ENCODE assay signal across 8 cellular contexts in genomic region chr6:56851541-56852248, GRCh38.
A peak's percentile ranks its signal among the peaks of the same experiment; 100 is the strongest.
DNase-seq lines count a peak whose midpoint lies in the region; TF ChIP-seq lines count a peak whose summit lies in the region.

No MANE protein-coding gene starts in this region.

- H2AFZ ChIP-seq in Loucy (ENCODE audit: low read length): peak overlapping the region; percentile 92
- H2AFZ ChIP-seq in SU-DHL-6 (ENCODE audit: low read depth, low read length, severe bottlenecking): peak overlapping the region; percentile 11

- no peaks in the 10 kb centered on the region for H3K79me2 ChIP-seq in Loucy (ENCODE audit: insufficient read depth, low read length)
- H3K79me2 ChIP-seq in SU-DHL-6 (ENCODE audit: insufficient read depth, low read length): no peaks in the 10 kb centered on the region

- H3K9me2 ChIP-seq in Loucy (replicated peaks; ENCODE audit: low read depth, low read length) (no peaks in the 10 kb centered on the region), SU-DHL-6 (replicated peaks; ENCODE audit: insufficient read depth, low read length) (no peaks in the 10 kb centered on the region)

- H3K36me3 ChIP-seq in Loucy (ENCODE audit: insufficient read depth, low read length) (no peaks in the 10 kb centered on the region), SU-DHL-6 (ENCODE audit: low read length) (no peaks in the 10 kb centered on the region), ectodermal cell (ENCODE audit: control insufficient read depth, insufficient read depth, low read length) (no peaks in the 10 kb centered on the region), subcutaneous abdominal adipose tissue (ENCODE audit: control insufficient read depth in 5 of 5, insufficient read depth in 5 of 5, low read length in 5 of 5) (no peaks in the 10 kb centered on the region)

- no peaks in the 10 kb centered on the region for H3F3A ChIP-seq in Loucy (ENCODE audit: low read depth)
- no peaks in the 10 kb centered on the region for H3F3A ChIP-seq in SU-DHL-6 (ENCODE audit: insufficient read depth)

- WGBS in ectodermal cell, 2 experiments: 1 to 2% methylated on average over 17 of the region's 17 CpGs
- WGBS in lower leg skin, 2 donors: 2 to 3% methylated on average over 17 of the region's 17 CpGs

- TF ChIP-seq POLR2A in lower leg skin (IDR thresholded peaks at IDR 0.05): no peak

- CTCF ChIA-PET in AG04449 (lab: Yijun Ruan, JAX): interaction anchor here (0.7 to 7.3 kb wide), 44 partner anchors 10 to 473 kb away, joined by 3 to 106 read pairs (median 4); partner anchors contain the start of gene DST

- H3K27me3 ChIP-seq in Loucy (ENCODE audit: insufficient read depth, low read length, poor library complexity, severe bottlenecking) (no peaks in the 10 kb centered on the region), SU-DHL-6 (ENCODE audit: low read length) (no peaks in the 10 kb centered on the region), ectodermal cell (ENCODE audit: control insufficient read depth, insufficient read depth, low read length, poor library complexity, severe bottlenecking) (no peaks in the 10 kb centered on the region), subcutaneous abdominal adipose tissue (ENCODE audit: control insufficient read depth in 5 of 5, insufficient read depth in 4 of 5, low read length in 5 of 5) (no peaks in the 10 kb centered on the region)

- DNase-seq in AG04449 (ENCODE audit: low read depth, low spot score): no peak
- peak; percentile 76 for DNase-seq in GM10266 (ENCODE audit: extremely low spot score)
- peak; percentile 92 for DNase-seq in HCEC 1CT
- peak in 1 of 2 donors; percentile 45 for DNase-seq in lower leg skin (ENCODE audit: low spot score in 2 of 2)

- H3K9me3 ChIP-seq in Loucy (ENCODE audit: insufficient read depth, low read depth, low read length) (no peaks in the 10 kb centered on the region), SU-DHL-6 (ENCODE audit: insufficient read depth, low read length) (no peaks in the 10 kb centered on the region), ectodermal cell (ENCODE audit: control insufficient read depth, low read length) (no peaks in the 10 kb centered on the region), subcutaneous abdominal adipose tissue (ENCODE audit: control insufficient read depth in 5 of 5, low read length in 5 of 5) (no peaks in the 10 kb centered on the region)

- peak overlapping the region; percentile 65 for H3K4me2 ChIP-seq in Loucy (ENCODE audit: low read depth, low read length, poor library complexity, severe bottlenecking)
- H3K4me2 ChIP-seq in SU-DHL-6 (ENCODE audit: low read depth, low read length, poor library complexity, severe bottlenecking): peak overlapping the region; percentile 6

- H3K4me1 ChIP-seq in Loucy (ENCODE audit: insufficient read depth, low read length, poor library complexity, severe bottlenecking) (peaks cover 21% of the 10 kb centered on the region), ectodermal cell (ENCODE audit: control insufficient read depth, insufficient read depth, low read length) (peaks cover 38% of the 10 kb centered on the region), subcutaneous abdominal adipose tissue (ENCODE audit: control insufficient read depth in 5 of 5, insufficient read depth in 5 of 5, low read length in 5 of 5) (peaks cover 0 to 37% (median 12%) of the 10 kb centered on the region in 5 donors)

- POLR2A ChIA-PET in AG04449 (lab: Yijun Ruan, JAX): interaction anchor here (0.6 to 1.0 kb wide), 3 partner anchors 9 to 159 kb away, joined by 3 to 5 read pairs (median 3); no protein-coding TSS in a partner anchor

- H4K20me1 ChIP-seq in Loucy (ENCODE audit: insufficient read depth, low read length, poor library complexity, severe bottlenecking): no peaks in the 10 kb centered on the region
- no peaks in the 10 kb centered on the region for H4K20me1 ChIP-seq in SU-DHL-6 (ENCODE audit: low read depth, low read length)

- intact Hi-C loops in lower leg skin (cut with DNase I; ENCODE audit: low total_unique reads): loop anchor here (10.0 kb wide), 1 partner anchor 127 kb away; no protein-coding TSS in a partner anchor

- H3K27ac ChIP-seq in SU-DHL-6 (ENCODE audit: low read depth, low read length): no peak overlapping the region
- H3K27ac ChIP-seq in ectodermal cell (ENCODE audit: insufficient read depth, low read depth, low read length, poor library complexity, severe bottlenecking): peak overlapping the region; percentile 68
- H3K27ac ChIP-seq in subcutaneous abdominal adipose tissue (ENCODE audit: low read depth, low read length): peak overlapping the region; percentile 74

- peak overlapping the region; percentile 74 for H3K4me3 ChIP-seq in AG04449 (ENCODE audit: low read depth, low read length)
- H3K4me3 ChIP-seq in Loucy (ENCODE audit: low read length, poor library complexity, severe bottlenecking): peak overlapping the region; percentile 79
- H3K4me3 ChIP-seq in SU-DHL-6 (ENCODE audit: insufficient read depth, low read length, poor library complexity, severe bottlenecking): no peak overlapping the region
- H3K4me3 ChIP-seq in ectodermal cell (ENCODE audit: insufficient read depth, low read depth, low read length): peak overlapping the region; percentile 72
- peak overlapping the region; percentile 26 for H3K4me3 ChIP-seq in lower leg skin (ENCODE audit: low read depth, poor library complexity, severe bottlenecking)
- H3K4me3 ChIP-seq in subcutaneous abdominal adipose tissue (ENCODE audit: low read depth in 1 of 5, low read length in 5 of 5): peak overlapping the region; percentile 53 to 79 (median 75)

- TF ChIP-seq CTCF in AG04449 (IDR thresholded peaks at IDR 0.05; ENCODE audit: insufficient read depth, low read length, missing control alignments): peak; percentile 60
- peak; percentile 68 for TF ChIP-seq CTCF in GM10266 (IDR thresholded peaks at IDR 0.05; ENCODE audit: control insufficient read depth, insufficient read depth, low read depth, missing control alignments)
- peak; percentile 86 for TF ChIP-seq CTCF in Loucy (conservative IDR thresholded peaks at IDR 0.05; ENCODE audit: low read length)
- TF ChIP-seq CTCF in SU-DHL-6 (IDR thresholded peaks at IDR 0.05; ENCODE audit: insufficient read depth, low read length, poor library complexity, severe bottlenecking): peak; percentile 62
- TF ChIP-seq CTCF in lower leg skin (IDR thresholded peaks at IDR 0.05): no peak

- H3K9ac ChIP-seq in Loucy (ENCODE audit: low read depth, low read length, poor library complexity, severe bottlenecking): peak overlapping the region; percentile 63
- no peak overlapping the region for H3K9ac ChIP-seq in SU-DHL-6 (ENCODE audit: low read length)
- peak overlapping the region; percentile 15 to 81 (median 70) for H3K9ac ChIP-seq in subcutaneous abdominal adipose tissue (ENCODE audit: low read length in 5 of 5)

Comparison
In these comparisons a context has a peak if more than half of its experiments do, and no peak if none do; other contexts are left out.
1. CTCF ChIP-seq: peak in AG04449 (single experiment), GM10266 (single experiment), Loucy (single experiment) and SU-DHL-6 (single experiment); none in lower leg skin (0 of 3).